In the genomic region with DNA sequence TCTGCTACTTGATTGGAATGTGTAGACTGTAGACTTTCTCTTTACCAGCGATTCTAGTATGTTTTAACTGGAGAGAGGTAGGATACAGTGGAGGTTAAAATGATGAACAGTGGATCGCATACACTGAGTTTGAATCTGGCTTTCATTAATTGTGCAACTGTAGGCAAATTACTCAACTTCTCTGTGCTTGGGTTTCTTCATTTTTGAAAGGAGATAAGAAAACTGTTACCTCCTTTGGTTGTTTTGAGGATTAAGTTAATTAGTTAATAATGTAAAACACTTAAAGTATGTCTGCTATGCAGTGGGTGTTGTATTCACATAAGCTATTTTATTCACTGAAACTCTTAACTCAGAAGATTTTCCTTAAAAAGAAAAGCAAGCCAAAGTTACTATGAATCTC, we compare ENCODE assay signal across 17 cellular contexts.
DNase-seq lines count a peak whose midpoint lies in the region; ATAC-seq lines count a peak whose summit lies in the region.
"Had no signal": no experiment of that assay in that cellular context is flagged by ENCODE, and none has a peak within 500 bp of the region (broad histone marks: within the 10 kb centered on the region; RNA-seq: fewer than 3 reads in every experiment).

No MANE protein-coding gene starts in this region.

- no peaks in the 10 kb centered on the region for H3K27me3 ChIP-seq in Karpas-422 (ENCODE audit: low read length)

- H3K4me3 ChIP-seq in Karpas-422 (ENCODE audit: low read length): no peak overlapping the region

- no peaks in the 10 kb centered on the region for H4K20me1 ChIP-seq in Karpas-422 (ENCODE audit: insufficient read depth, low read depth, low read length)

- no peak overlapping the region for H3K27ac ChIP-seq in Karpas-422 (ENCODE audit: low read length)
- H3K27ac ChIP-seq: HL-60 had no signal

- H3K9me3 ChIP-seq in Karpas-422 (ENCODE audit: low read length): no peaks in the 10 kb centered on the region

- no peak overlapping the region for H2AFZ ChIP-seq in Karpas-422 (ENCODE audit: low read length)

- H3K9me2 ChIP-seq in Karpas-422 (replicated peaks; ENCODE audit: insufficient read depth, low read length): no peaks in the 10 kb centered on the region

- no peaks in the 10 kb centered on the region for H3K79me2 ChIP-seq in Karpas-422 (ENCODE audit: low read length)

- no peak for ATAC-seq in GM21390 (IDR thresholded peaks at IDR 0.05; ENCODE audit: unreplicated experiment)
- ATAC-seq: HCT116 had no signal

- H3K36me3 ChIP-seq in Karpas-422 (ENCODE audit: insufficient read depth, low read length): peaks cover 4% of the 10 kb centered on the region; the same call in 1 of the 2 replicates

- H3K4me1 ChIP-seq in Karpas-422 (ENCODE audit: low read length): no peaks in the 10 kb centered on the region

- no peak overlapping the region for H3K9ac ChIP-seq in Karpas-422 (ENCODE audit: low read length)

- no peak overlapping the region for H3K4me2 ChIP-seq in Karpas-422 (ENCODE audit: low read depth, low read length, poor library complexity, severe bottlenecking)

- peak; percentile 51 for DNase-seq in GM03348 (ENCODE audit: low spot score)
- DNase-seq in astrocyte of the hippocampus (ENCODE audit: low read depth, low spot score): peak; percentile 1
- DNase-seq in iris pigment epithelial cell (ENCODE audit: low read depth): peak; percentile 39
- DNase-seq in UCSD-AML1 (lab: John Stamatoyannopoulos, UW; ENCODE audit: unreplicated experiment): no peak
- DNase-seq in Karpas-422: no peak
- DNase-seq in nucleus accumbens (lab: John Stamatoyannopoulos, UW): no peak
- DNase-seq: COR-L47, EL, KBM-7, NCI-H1417 treated with DMSO at 0.1 percent for 48 hours, NCI-H2029 treated with DMSO at 0.1 percent for 48 hours, NCI-H2171 treated with DMSO at 0.1 percent for 48 hours, RPMI8226, SIG-M5 had no signal

Comparison
In these comparisons a context has a peak if more than half of its experiments do, and no peak if none do; other contexts are left out.
1. DNase-seq: peak in GM03348 (single experiment), astrocyte of the hippocampus (single experiment) and iris pigment epithelial cell (single experiment); none in UCSD-AML1 (single experiment), Karpas-422 (single experiment) and nucleus accumbens (0 of 56).